Comparison of ENCODE assay signal across 18 cellular contexts in genomic region chr14:44833376-44833775, GRCh38.
A peak's percentile ranks its signal among the peaks of the same experiment; 100 is the strongest.
DNase-seq lines count a peak whose midpoint lies in the region; ATAC-seq, FAIRE-seq and TF ChIP-seq lines count a peak whose summit lies in the region.
"Had no signal": no experiment of that assay in that cellular context is flagged by ENCODE, and none has a peak within 500 bp of the region (broad histone marks: within the 10 kb centered on the region; RNA-seq: fewer than 3 reads in every experiment).

No MANE protein-coding gene starts in this region.

- H3K9me2 ChIP-seq in HCT116 (ENCODE audit: insufficient read depth): no peaks in the 10 kb centered on the region

- POLR2A ChIA-PET in HCT116 (lab: Charles Lee): no interaction called here

- no peak for TF ChIP-seq RAD21 in HCT116 (IDR thresholded peaks at IDR 0.05; ENCODE audit: low read depth)

- dilution Hi-C loops in mammary epithelial cell (cut with HindIII; ENCODE audit: low sequenced_read_pairs): no loop called here

- H3K9ac ChIP-seq in HCT116 (ENCODE audit: low read length): no peak overlapping the region
- no peak overlapping the region for H3K9ac ChIP-seq in mammary epithelial cell (ENCODE audit: insufficient read depth, low read length)
- H3K9ac ChIP-seq in kidney (ENCODE audit: low read length in 2 of 2): no peak overlapping the region

- H3K4me3 ChIP-seq in HCT116 (replicated peaks in 1 of 2; ENCODE audit: low read depth in 1 of 2, low read length in 2 of 2): no peak overlapping the region
- no peak overlapping the region for H3K4me3 ChIP-seq in mammary epithelial cell (replicated peaks in 1 of 3; ENCODE audit: insufficient read depth in 1 of 3, low read depth in 2 of 3, low read length in 3 of 3)
- H3K4me3 ChIP-seq in kidney (ENCODE audit: low read length in 2 of 2): no peak overlapping the region
- H3K4me3 ChIP-seq: SK-N-MC had no signal

- H3K4me1 ChIP-seq in HCT116 (ENCODE audit: control insufficient read depth in 1 of 2, insufficient read depth in 2 of 2, low read length in 2 of 2) (peaks cover 0 to 13% of the 10 kb centered on the region in 2 experiments; a peak in 2 of 4 replicates), mammary epithelial cell (ENCODE audit: insufficient read depth, low read length) (no peaks in the 10 kb centered on the region), kidney (ENCODE audit: control insufficient read depth in 1 of 2, insufficient read depth in 1 of 2, low read depth in 1 of 2, low read length in 2 of 2) (no peaks in the 10 kb centered on the region)

- no peaks in the 10 kb centered on the region for H4K20me1 ChIP-seq in HCT116 (ENCODE audit: insufficient read depth)
- no peaks in the 10 kb centered on the region for H4K20me1 ChIP-seq in mammary epithelial cell (ENCODE audit: insufficient read depth, low read length)

- H3K27ac ChIP-seq in HCT116 (ENCODE audit: low read depth, low read length): no peak overlapping the region
- no peak overlapping the region for H3K27ac ChIP-seq in mammary epithelial cell (ENCODE audit: insufficient read depth, low read depth, low read length)
- H3K27ac ChIP-seq in kidney (ENCODE audit: low read depth in 2 of 2, low read length in 2 of 2): no peak overlapping the region
- H3K27ac ChIP-seq: SK-N-MC had no signal

- H3K79me2 ChIP-seq in HCT116 (ENCODE audit: insufficient read depth, low read length) (no peaks in the 10 kb centered on the region), mammary epithelial cell (ENCODE audit: insufficient read depth, low read length) (no peaks in the 10 kb centered on the region)

- H3K36me3 ChIP-seq in HCT116 (ENCODE audit: control insufficient read depth in 1 of 2, insufficient read depth in 2 of 2, low read length in 2 of 2): no peaks in the 10 kb centered on the region
- no peaks in the 10 kb centered on the region for H3K36me3 ChIP-seq in mammary epithelial cell (ENCODE audit: insufficient read depth, low read length)
- H3K36me3 ChIP-seq in kidney (ENCODE audit: control insufficient read depth in 1 of 2, insufficient read depth in 2 of 2, low read length in 2 of 2): no peaks in the 10 kb centered on the region

- no peak for FAIRE-seq in kidney (lab: Jason Lieb, UNC)
- FAIRE-seq: colon, islet of Langerhans had no signal

- peak; percentile 63; the same call in 1 of the 2 replicates for ATAC-seq in HCT116

- no TSS peak for BruUV-seq in HCT116 (replicated peaks; lab: Mats Ljungman, UMichigan)
- no TSS peak for BruUV-seq in mammary epithelial cell (replicated peaks; lab: Mats Ljungman, UMichigan)

- TF ChIP-seq CTCF in HCT116 (IDR thresholded peaks at IDR 0.05 in 2 of 3, conservative IDR thresholded peaks at IDR 0.05 in 1 of 3; ENCODE audit: borderline replicate concordance in 1 of 3, insufficient read depth in 1 of 3, low read depth in 2 of 3, low read length in 2 of 3) (no peak), mammary epithelial cell (conservative IDR thresholded peaks at IDR 0.05 in 1 of 2, IDR thresholded peaks at IDR 0.05 in 1 of 2; ENCODE audit: extremely low read depth in 1 of 2, insufficient read depth in 1 of 2, low read depth in 1 of 2, low read length in 2 of 2) (no peak), kidney (IDR thresholded peaks at IDR 0.05; ENCODE audit: borderline replicate concordance, extremely low read depth, insufficient read depth) (no peak)

- RAD21 ChIA-PET in HCT116 (lab: Charles Lee; ENCODE audit: low non-redundant PET in 1 of 2, low total read pairs in 2 of 2, uncharacterized antibody in 2 of 2, unreplicated experiment in 2 of 2): no interaction called here

- WGBS in mammary epithelial cell (ENCODE audit: low coverage, missing lambda C conversion rate): 56% methylated on average over 1 of the region's 1 CpG

- no peaks in the 10 kb centered on the region for H3K9me3 ChIP-seq in HCT116 (ENCODE audit: control insufficient read depth in 1 of 2, insufficient read depth in 1 of 2, low read depth in 1 of 2, low read length in 2 of 2)
- H3K9me3 ChIP-seq in mammary epithelial cell (replicated peaks; ENCODE audit: insufficient read depth, low read length): no peaks in the 10 kb centered on the region
- no peaks in the 10 kb centered on the region for H3K9me3 ChIP-seq in kidney (ENCODE audit: control insufficient read depth in 1 of 2, low read length in 2 of 2)

- intact Hi-C loops in HCT116 (cut with micrococcal nuclease) (no loop called here), mammary epithelial cell (cut with micrococcal nuclease) (no loop called here), kidney (cut with DNase I) (no loop called here)

- no peak overlapping the region for H2AFZ ChIP-seq in HCT116 (ENCODE audit: low read depth, low read length, poor library complexity, severe bottlenecking)
- no peak overlapping the region for H2AFZ ChIP-seq in mammary epithelial cell (ENCODE audit: low read depth, low read length)

- CTCF ChIA-PET in HCT116 (lab: Charles Lee): interaction anchor here (0.7 kb wide), 1 partner anchor 11 kb away, joined by 3 read pairs; no protein-coding TSS in a partner anchor
- CTCF ChIA-PET in mammary epithelial cell (lab: Charles Lee; ENCODE audit: low non-redundant PET): no interaction called here

- in situ Hi-C loops in ACHN (cut with HindIII; ENCODE audit: low pct_ligation_motif_present, low pct_unique_long_range_greater_than_20kb, low sequenced_read_pairs): no loop called here
- in situ Hi-C loops in mammary epithelial cell (cut with MboI; ENCODE audit: low sequenced_read_pairs in 2 of 2): no loop called here

- DNase-seq in ACHN: peak; percentile 57
- peak; percentile 24 for DNase-seq in HCT116 (ENCODE audit: low read depth, low spot score)
- peak; percentile 17 for DNase-seq in mammary epithelial cell
- DNase-seq in iris pigment epithelial cell (ENCODE audit: low read depth): peak; percentile 19
- DNase-seq in iPS-NIHi7 (ENCODE audit: extremely low spot score): no peak
- DNase-seq in kidney: no peak
- DNase-seq in stimulated activated CD4-positive, alpha-beta T cell treated with anti-CD3 and anti-CD28 coated beads, Interleukin-4, amount 100 ng/mL, for 24 hours: no peak
- no peak for DNase-seq in NCI-H2107 treated with DMSO at 0.1 percent for 48 hours (lab: John Stamatoyannopoulos, UW; ENCODE audit: unreplicated experiment)
- DNase-seq: activated gamma-delta T cell; CD8-positive, alpha-beta memory T cell; head of caudate nucleus; NCI-H1694 treated with DMSO at 0.1 percent for 48 hours; NCI-H510A treated with DMSO at 0.1 percent for 48 hours; stimulated activated CD4-positive, alpha-beta T cell treated with anti-CD3 and anti-CD28 coated beads, Interleukin-15, amount 100 ng/mL, for 24 hours; T1000 had no signal

- no peak for TF ChIP-seq POLR2A in HCT116 (IDR thresholded peaks at IDR 0.05; ENCODE audit: borderline replicate concordance, extremely low read depth, insufficient read depth, insufficient read length)

- H3K4me2 ChIP-seq in HCT116 (ENCODE audit: low read length) (peak overlapping the region; percentile 18), mammary epithelial cell (ENCODE audit: insufficient read depth, low read depth, low read length) (no peak overlapping the region)

- H3K27me3 ChIP-seq in HCT116 (ENCODE audit: insufficient read depth, low read length): no peaks in the 10 kb centered on the region
- no peaks in the 10 kb centered on the region for H3K27me3 ChIP-seq in mammary epithelial cell (ENCODE audit: insufficient read depth, low read length)

TF ChIP-seq in HCT116, 20 proteins besides CTCF, POLR2A, EP300 and RAD21:
- TF ChIP-seq CEBPB (IDR thresholded peaks at IDR 0.05; ENCODE audit: low read depth) (peak; percentile 39; the same call in 1 of the 2 replicates), SIN3A (IDR thresholded peaks at IDR 0.05; ENCODE audit: low read depth) (no peak), FOSL1 (IDR thresholded peaks at IDR 0.05; ENCODE audit: low read depth) (peak; percentile 58), JUND (IDR thresholded peaks at IDR 0.05) (peak; percentile 39; the same call in 1 of the 2 replicates)

Comparison
In these comparisons a context has a peak if more than half of its experiments do, and no peak if none do; other contexts are left out.
1. DNase-seq: peak in ACHN (single experiment), HCT116 (single experiment), mammary epithelial cell (single experiment) and iris pigment epithelial cell (single experiment); none in iPS-NIHi7 (single experiment), kidney (single experiment), stimulated activated CD4-positive, alpha-beta T cell treated with anti-CD3 and anti-CD28 coated beads, Interleukin-4, amount 100 ng/mL, for 24 hours (single experiment) and NCI-H2107 treated with DMSO at 0.1 percent for 48 hours (single experiment).